ENCODE assay signal across 8 cellular contexts in the genomic region with DNA sequence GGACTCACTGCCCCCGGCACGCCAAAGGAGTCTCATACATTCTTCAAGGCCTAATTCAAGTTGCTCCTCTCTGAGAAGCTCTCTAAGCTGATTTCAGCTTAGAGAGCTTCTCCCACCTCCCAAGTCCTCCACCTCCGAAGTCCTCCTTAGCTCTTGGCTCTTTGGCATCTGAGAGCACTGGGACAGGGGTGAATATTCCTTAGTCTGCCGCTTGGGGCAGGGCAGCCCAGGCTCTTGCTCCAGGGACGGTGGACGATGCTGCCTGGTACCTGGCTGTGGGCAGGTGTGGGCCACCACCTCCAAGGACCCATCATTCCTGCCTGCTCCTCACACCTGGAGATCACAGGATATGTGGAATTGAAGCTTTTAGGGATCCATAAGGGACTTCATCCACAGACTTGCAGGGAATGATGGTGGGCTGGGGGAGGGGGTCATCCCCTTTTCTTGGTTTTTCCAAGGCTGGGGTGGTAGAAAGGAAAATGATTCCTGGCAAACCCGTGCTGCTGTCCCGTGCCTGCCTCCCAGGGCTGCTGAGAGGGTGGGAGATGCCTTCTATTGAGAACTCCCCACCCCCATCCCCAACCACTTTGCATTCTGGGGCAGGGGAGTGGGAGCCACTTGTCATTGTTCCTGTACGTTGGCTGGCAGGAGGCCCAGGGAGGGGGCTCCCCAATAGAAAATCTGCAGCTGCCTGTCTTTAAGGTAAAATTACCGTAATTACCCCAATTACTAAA. TPM values are rescaled to one million over a fixed set of nuclear protein-coding genes. Genes with fewer than 3 reads are reported as not detected.
A peak's percentile ranks its signal among the peaks of the same experiment; 100 is the strongest.
DNase-seq lines count a peak whose midpoint lies in the region; ATAC-seq and TF ChIP-seq lines count a peak whose summit lies in the region.

No MANE protein-coding gene starts in this region.

- H3K36me3 Mint-ChIP-seq in CD14-positive monocyte: no peaks in the 10 kb centered on the region
- H3K36me3 Mint-ChIP-seq in stimulated activated naive B cell treated with anti-CD40 and anti-IgM and Interleukin-4, amounts not matched to agents 10 μg/mL and 1 μg/mL and 100 μg/mL, for 72 hours: no peaks in the 10 kb centered on the region

- H3K27me3 ChIP-seq in H7 (ENCODE audit: control insufficient read depth, insufficient read depth, low read length) (no peaks in the 10 kb centered on the region; the same call in 1 of the 2 replicates), OCI-LY1 (ENCODE audit: insufficient read depth, low read length) (no peaks in the 10 kb centered on the region)

- no peak overlapping the region for H3K27ac ChIP-seq in OCI-LY1 (ENCODE audit: low read depth, low read length, poor library complexity, severe bottlenecking)

- no peaks in the 10 kb centered on the region for H3K79me2 ChIP-seq in OCI-LY1 (ENCODE audit: insufficient read depth, low read length)

- no peaks in the 10 kb centered on the region for H3K4me1 ChIP-seq in OCI-LY1 (ENCODE audit: insufficient read depth, low read length, severe bottlenecking)

- H3F3A ChIP-seq in OCI-LY1 (ENCODE audit: insufficient read depth, low read length): no peaks in the 10 kb centered on the region

- H4K20me1 ChIP-seq in OCI-LY1 (ENCODE audit: insufficient read depth, low read length): no peaks in the 10 kb centered on the region

- H3K4me2 ChIP-seq in OCI-LY1 (ENCODE audit: low read length): no peak overlapping the region

- no peaks in the 10 kb centered on the region for H3K9me3 ChIP-seq in OCI-LY1 (ENCODE audit: low read length)

- H3K36me3 ChIP-seq in H7 (replicated peaks; ENCODE audit: control insufficient read depth, insufficient read depth, low read length) (no peaks in the 10 kb centered on the region), OCI-LY1 (ENCODE audit: insufficient read depth, low read length) (no peaks in the 10 kb centered on the region)

- no peaks in the 10 kb centered on the region for H3K4me1 Mint-ChIP-seq in CD14-positive monocyte
- H3K4me1 Mint-ChIP-seq in stimulated activated naive B cell treated with anti-CD40 and anti-IgM and Interleukin-4, amounts not matched to agents 10 μg/mL and 1 μg/mL and 100 μg/mL, for 72 hours: peaks cover 1 to 6% of the 10 kb centered on the region in 2 donors

- peaks cover 0 to 3% (median 0%) of the 10 kb centered on the region in 7 donors for H3K9me3 Mint-ChIP-seq in CD14-positive monocyte
- H3K9me3 Mint-ChIP-seq in stimulated activated naive B cell treated with anti-CD40 and anti-IgM and Interleukin-4, amounts not matched to agents 10 μg/mL and 1 μg/mL and 100 μg/mL, for 72 hours: no peaks in the 10 kb centered on the region

- H3K4me3 ChIP-seq in H7 (ENCODE audit: insufficient read depth, low read depth, low read length): no peak overlapping the region
- H3K4me3 ChIP-seq in OCI-LY1 (ENCODE audit: low read depth, low read length, poor library complexity, severe bottlenecking): no peak overlapping the region

- H3K4me3 Mint-ChIP-seq in CD14-positive monocyte: no peak overlapping the region
- no peak overlapping the region for H3K4me3 Mint-ChIP-seq in stimulated activated naive B cell treated with anti-CD40 and anti-IgM and Interleukin-4, amounts not matched to agents 10 μg/mL and 1 μg/mL and 100 μg/mL, for 72 hours

- intact Hi-C loops in CD14-positive monocyte (cut with micrococcal nuclease): no loop called here

- DNase-seq in CD14-positive monocyte (ENCODE audit: low spot score): no peak
- DNase-seq in H7: peak; percentile 85
- peak; percentile 12 for DNase-seq in amniotic epithelial cell (ENCODE audit: low read depth)
- DNase-seq in iris pigment epithelial cell (ENCODE audit: low read depth): peak; percentile 24
- no peak for DNase-seq in stimulated activated naive B cell treated with anti-CD40 and anti-IgM and Interleukin-4, amounts not matched to agents 10 μg/mL and 1 μg/mL and 100 μg/mL, for 72 hours
- no peak for DNase-seq in kidney glomerular epithelial cell (lab: John Stamatoyannopoulos, UW)

- ATAC-seq in stimulated activated naive B cell treated with anti-CD40 and anti-IgM and Interleukin-4, amounts not matched to agents 10 μg/mL and 1 μg/mL and 100 μg/mL, for 72 hours (replicated peaks): peak; percentile 80 to 85
- no peak for ATAC-seq in GM19035 (IDR thresholded peaks at IDR 0.05; ENCODE audit: unreplicated experiment)

- TF ChIP-seq CTCF in CD14-positive monocyte (IDR thresholded peaks at IDR 0.05) (peak; percentile 71), OCI-LY1 (IDR thresholded peaks at IDR 0.05; ENCODE audit: low read length) (peak; percentile 66)

- no peak overlapping the region for H2AFZ ChIP-seq in OCI-LY1 (ENCODE audit: low read length)

- H3K9me2 ChIP-seq in OCI-LY1 (ENCODE audit: low read depth, low read length): no peaks in the 10 kb centered on the region

- H3K27ac Mint-ChIP-seq in CD14-positive monocyte: no peak overlapping the region
- no peak overlapping the region for H3K27ac Mint-ChIP-seq in stimulated activated naive B cell treated with anti-CD40 and anti-IgM and Interleukin-4, amounts not matched to agents 10 μg/mL and 1 μg/mL and 100 μg/mL, for 72 hours

- peaks cover 6 to 28% (median 22%) of the 10 kb centered on the region in 3 donors for H3K27me3 Mint-ChIP-seq in CD14-positive monocyte (ENCODE audit: low read depth in 3 of 3)
- peaks cover 56 to 68% of the 10 kb centered on the region in 2 donors for H3K27me3 Mint-ChIP-seq in stimulated activated naive B cell treated with anti-CD40 and anti-IgM and Interleukin-4, amounts not matched to agents 10 μg/mL and 1 μg/mL and 100 μg/mL, for 72 hours

- no peak overlapping the region for H3K9ac ChIP-seq in OCI-LY1 (ENCODE audit: low read length)

RNA-seq across cellular contexts. Expression of a gene that starts 57.4 kb away (rescaled TPM):
- not detected for polyA plus RNA-seq in CD14-positive monocyte
- 10.9 and 13.2 TPM in 2 replicates for total RNA-seq in H7 (2014; rRNA removed; shearing (Covaris generic))

Comparison
In these comparisons a context has a peak if more than half of its experiments do, and no peak if none do; other contexts are left out.
1. DNase-seq: peak in H7 (single experiment), amniotic epithelial cell (single experiment) and iris pigment epithelial cell (single experiment); none in CD14-positive monocyte (single experiment), stimulated activated naive B cell treated with anti-CD40 and anti-IgM and Interleukin-4, amounts not matched to agents 10 μg/mL and 1 μg/mL and 100 μg/mL, for 72 hours (single experiment) and kidney glomerular epithelial cell (single experiment).